ENCODE assay signal across 12 cellular contexts in the genomic region with DNA sequence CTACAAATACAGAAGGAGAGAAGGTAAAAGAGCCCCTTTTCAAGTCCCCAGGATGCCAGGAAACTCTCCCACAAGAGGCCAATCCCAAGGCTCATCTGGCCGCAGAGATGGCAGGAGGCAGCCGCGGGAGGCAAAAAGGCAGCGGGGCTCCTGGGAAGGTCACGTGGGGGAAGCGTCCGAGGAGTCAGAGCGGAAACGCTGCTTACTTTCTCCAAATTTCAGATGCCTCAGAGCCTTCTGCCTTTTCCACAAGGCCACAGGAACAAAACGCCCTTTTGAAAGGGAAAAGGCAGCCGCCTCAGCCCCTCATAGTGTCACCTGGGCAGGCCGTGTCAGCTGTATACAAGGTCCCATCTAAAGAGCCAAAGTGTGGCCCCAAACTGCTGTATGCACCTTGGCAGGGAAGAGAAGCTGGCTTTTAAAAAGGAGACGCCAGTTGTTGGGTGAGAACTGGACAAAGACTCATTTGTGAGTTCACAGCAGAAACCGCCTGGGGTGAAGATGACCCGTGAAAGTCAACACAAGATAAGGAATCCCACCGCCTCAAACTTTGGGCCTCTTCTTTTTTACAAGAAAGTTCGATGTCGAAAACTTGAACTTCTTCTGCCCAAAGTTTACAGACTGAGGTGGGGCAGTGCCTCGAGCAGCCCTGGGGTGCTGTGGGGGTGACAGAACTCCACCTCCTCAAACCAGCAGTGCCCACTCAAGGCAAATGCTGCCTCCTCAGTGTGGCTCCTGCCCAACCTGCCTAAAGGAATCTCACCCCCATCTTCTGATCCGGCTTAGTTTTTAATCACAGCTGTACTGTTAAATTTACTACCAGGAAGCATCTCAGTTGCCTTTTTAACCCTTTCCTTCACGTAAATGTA. TPM values are rescaled to one million over a fixed set of nuclear protein-coding genes. Genes with fewer than 3 reads are reported as not detected.
A peak's percentile ranks its signal among the peaks of the same experiment; 100 is the strongest.
DNase-seq lines count a peak whose midpoint lies in the region; ATAC-seq and FAIRE-seq lines count a peak whose summit lies in the region.
"Had no signal": no experiment of that assay in that cellular context is flagged by ENCODE, and none has a peak within 500 bp of the region (broad histone marks: within the 10 kb centered on the region; RNA-seq: fewer than 3 reads in every experiment).

No MANE protein-coding gene starts in this region.

- no peak for ATAC-seq in activated naive CD8-positive, alpha-beta T cell treated with anti-CD3 and anti-CD28 coated beads, Interleukin-2, amount 50 U/mL, for 24 hours
- peak; percentile 11 for ATAC-seq in left colon
- no peak for ATAC-seq in stimulated activated naive B cell treated with anti-CD40 and anti-IgM and Interleukin-4, amounts not matched to agents 10 μg/mL and 1 μg/mL and 100 μg/mL, for 72 hours (replicated peaks)
- ATAC-seq in left lobe of liver: no peak

- peaks cover 79% of the 10 kb centered on the region for H3K36me3 Mint-ChIP-seq in activated naive CD8-positive, alpha-beta T cell treated with anti-CD3 and anti-CD28 coated beads, Interleukin-2, amount 50 U/mL, for 24 hours (ENCODE audit: low read depth)
- peaks cover 63 to 73% of the 10 kb centered on the region in 2 donors for H3K36me3 Mint-ChIP-seq in stimulated activated naive B cell treated with anti-CD40 and anti-IgM and Interleukin-4, amounts not matched to agents 10 μg/mL and 1 μg/mL and 100 μg/mL, for 72 hours

- DNase-seq in activated effector memory CD4-positive, alpha-beta T cell treated with anti-CD3 and anti-CD28 coated beads, Interleukin-2, amount 50 U/mL, for 16 hours: peak; percentile 57
- DNase-seq in activated effector memory CD4-positive, alpha-beta T cell treated with Interleukin-2 at 50 U/mL for 16 hours: no peak
- no peak for DNase-seq in activated naive CD8-positive, alpha-beta T cell treated with anti-CD3 and anti-CD28 coated beads, Interleukin-2, amount 50 U/mL, for 24 hours
- DNase-seq in left colon: peak in 1 of 2 donors; percentile 40
- DNase-seq in stimulated activated naive B cell treated with anti-CD40 and anti-IgM and Interleukin-4, amounts not matched to agents 10 μg/mL and 1 μg/mL and 100 μg/mL, for 72 hours: no peak
- DNase-seq in frontal cortex (ENCODE audit: low spot score in 2 of 2): no peak
- no peak for DNase-seq in NCI-H1105 (lab: John Stamatoyannopoulos, UW)
- DNase-seq in left lobe of liver (ENCODE audit: low spot score): no peak
- DNase-seq: heart left ventricle; NCI-H526; stimulated activated CD4-positive, alpha-beta T cell treated with anti-CD3 and anti-CD28 coated beads, Interleukin-4, amount 100 ng/mL, for 24 hours had no signal

- no peak overlapping the region for H3K4me3 Mint-ChIP-seq in activated naive CD8-positive, alpha-beta T cell treated with anti-CD3 and anti-CD28 coated beads, Interleukin-2, amount 50 U/mL, for 24 hours
- H3K4me3 Mint-ChIP-seq in stimulated activated naive B cell treated with anti-CD40 and anti-IgM and Interleukin-4, amounts not matched to agents 10 μg/mL and 1 μg/mL and 100 μg/mL, for 72 hours: no peak overlapping the region
- H3K4me3 Mint-ChIP-seq: dendritic cell treated with granulocyte-macrophage colony-stimulating factor and Interleukin-4, amounts not matched to agents 40 ng/mL and 50 ng/mL, for 4 days had no signal

- no peak for FAIRE-seq in frontal cortex (lab: Jason Lieb, UNC)

- H3K27me3 Mint-ChIP-seq in activated naive CD8-positive, alpha-beta T cell treated with anti-CD3 and anti-CD28 coated beads, Interleukin-2, amount 50 U/mL, for 24 hours: no peaks in the 10 kb centered on the region
- no peaks in the 10 kb centered on the region for H3K27me3 Mint-ChIP-seq in stimulated activated naive B cell treated with anti-CD40 and anti-IgM and Interleukin-4, amounts not matched to agents 10 μg/mL and 1 μg/mL and 100 μg/mL, for 72 hours
- H3K27me3 Mint-ChIP-seq: dendritic cell treated with granulocyte-macrophage colony-stimulating factor and Interleukin-4, amounts not matched to agents 40 ng/mL and 50 ng/mL, for 4 days had no signal

- H3K4me1 Mint-ChIP-seq in activated naive CD8-positive, alpha-beta T cell treated with anti-CD3 and anti-CD28 coated beads, Interleukin-2, amount 50 U/mL, for 24 hours: peaks cover 60% of the 10 kb centered on the region
- H3K4me1 Mint-ChIP-seq in stimulated activated naive B cell treated with anti-CD40 and anti-IgM and Interleukin-4, amounts not matched to agents 10 μg/mL and 1 μg/mL and 100 μg/mL, for 72 hours: peaks cover 23 to 52% of the 10 kb centered on the region in 2 donors

- H3K27ac Mint-ChIP-seq in activated naive CD8-positive, alpha-beta T cell treated with anti-CD3 and anti-CD28 coated beads, Interleukin-2, amount 50 U/mL, for 24 hours: peak overlapping the region; percentile 49
- H3K27ac Mint-ChIP-seq in stimulated activated naive B cell treated with anti-CD40 and anti-IgM and Interleukin-4, amounts not matched to agents 10 μg/mL and 1 μg/mL and 100 μg/mL, for 72 hours: peak overlapping the region; percentile 81
- H3K27ac Mint-ChIP-seq: dendritic cell treated with granulocyte-macrophage colony-stimulating factor and Interleukin-4, amounts not matched to agents 40 ng/mL and 50 ng/mL, for 4 days had no signal

- H3K9me3 Mint-ChIP-seq in activated naive CD8-positive, alpha-beta T cell treated with anti-CD3 and anti-CD28 coated beads, Interleukin-2, amount 50 U/mL, for 24 hours: no peaks in the 10 kb centered on the region
- H3K9me3 Mint-ChIP-seq in stimulated activated naive B cell treated with anti-CD40 and anti-IgM and Interleukin-4, amounts not matched to agents 10 μg/mL and 1 μg/mL and 100 μg/mL, for 72 hours: no peaks in the 10 kb centered on the region
- H3K9me3 Mint-ChIP-seq: dendritic cell treated with granulocyte-macrophage colony-stimulating factor and Interleukin-4, amounts not matched to agents 40 ng/mL and 50 ng/mL, for 4 days had no signal

- intact Hi-C loops in left colon (cut with DNase I, micrococcal nuclease): no loop called here

RNA-seq across cellular contexts. Expression of gene EZR, which starts 45.4 kb away (rescaled TPM):
- total RNA-seq in left colon (100 to 1,000 TPM; 368 to 492 TPM), frontal cortex (114 TPM), left lobe of liver (57.0 TPM)
